1 cellular context compared by ENCODE assay signal in the genomic region with DNA sequence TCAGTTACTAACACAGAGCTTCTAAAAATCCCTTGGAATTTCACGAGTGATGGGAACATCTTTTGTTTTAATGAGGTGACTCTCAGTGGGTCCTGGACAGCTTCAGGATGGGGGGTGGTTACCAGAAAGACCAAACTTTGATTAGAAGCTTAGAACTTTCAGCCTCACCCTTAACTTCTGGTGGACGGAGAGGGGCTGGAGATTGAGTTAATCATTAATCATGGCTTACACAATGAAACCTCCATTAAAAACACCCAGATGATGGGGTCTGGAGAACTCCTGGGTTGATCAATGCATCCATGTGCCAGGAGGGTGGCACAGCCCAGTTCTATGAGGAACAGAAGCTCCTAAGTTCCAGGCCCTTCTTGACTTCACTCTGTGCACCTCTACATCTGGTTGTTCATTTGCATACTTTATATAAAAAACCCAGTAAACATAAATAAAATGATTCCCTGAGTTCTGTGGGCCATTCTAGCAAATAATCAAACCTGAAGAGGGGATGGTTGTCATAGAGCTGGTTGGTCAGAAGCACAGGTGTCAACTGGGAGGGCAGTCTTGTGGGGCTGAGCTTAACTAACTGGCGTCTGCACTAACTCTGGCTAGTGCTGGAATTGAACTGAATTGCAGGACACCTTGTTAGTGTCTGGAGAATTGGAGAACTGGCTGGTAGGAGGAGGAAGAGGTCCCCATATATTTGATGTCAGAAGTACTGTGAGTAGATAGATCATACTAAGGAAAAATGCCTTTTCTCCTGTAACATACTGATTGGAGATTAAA.
TF ChIP-seq lines count a peak whose summit lies in the region.

No MANE protein-coding gene starts in this region.

TF ChIP-seq in SK-N-SH, 30 proteins besides CTCF, POLR2A, EP300 and RAD21 (continued from another document):
- TF ChIP-seq, protein P1, sequence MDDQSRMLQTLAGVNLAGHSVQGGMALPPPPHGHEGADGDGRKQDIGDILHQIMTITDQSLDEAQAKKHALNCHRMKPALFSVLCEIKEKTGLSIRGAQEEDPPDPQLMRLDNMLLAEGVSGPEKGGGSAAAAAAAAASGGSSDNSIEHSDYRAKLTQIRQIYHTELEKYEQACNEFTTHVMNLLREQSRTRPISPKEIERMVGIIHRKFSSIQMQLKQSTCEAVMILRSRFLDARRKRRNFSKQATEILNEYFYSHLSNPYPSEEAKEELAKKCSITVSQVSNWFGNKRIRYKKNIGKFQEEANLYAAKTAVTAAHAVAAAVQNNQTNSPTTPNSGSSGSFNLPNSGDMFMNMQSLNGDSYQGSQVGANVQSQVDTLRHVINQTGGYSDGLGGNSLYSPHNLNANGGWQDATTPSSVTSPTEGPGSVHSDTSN (IDR thresholded peaks at IDR 0.05), result no peak
- no peak for TF ChIP-seq RCOR1 (IDR thresholded peaks at IDR 0.05; ENCODE audit: low read length)
- TF ChIP-seq TEAD4 (IDR thresholded peaks at IDR 0.05; ENCODE audit: borderline replicate concordance, insufficient read depth), result no peak
- TF ChIP-seq, protein P2, sequence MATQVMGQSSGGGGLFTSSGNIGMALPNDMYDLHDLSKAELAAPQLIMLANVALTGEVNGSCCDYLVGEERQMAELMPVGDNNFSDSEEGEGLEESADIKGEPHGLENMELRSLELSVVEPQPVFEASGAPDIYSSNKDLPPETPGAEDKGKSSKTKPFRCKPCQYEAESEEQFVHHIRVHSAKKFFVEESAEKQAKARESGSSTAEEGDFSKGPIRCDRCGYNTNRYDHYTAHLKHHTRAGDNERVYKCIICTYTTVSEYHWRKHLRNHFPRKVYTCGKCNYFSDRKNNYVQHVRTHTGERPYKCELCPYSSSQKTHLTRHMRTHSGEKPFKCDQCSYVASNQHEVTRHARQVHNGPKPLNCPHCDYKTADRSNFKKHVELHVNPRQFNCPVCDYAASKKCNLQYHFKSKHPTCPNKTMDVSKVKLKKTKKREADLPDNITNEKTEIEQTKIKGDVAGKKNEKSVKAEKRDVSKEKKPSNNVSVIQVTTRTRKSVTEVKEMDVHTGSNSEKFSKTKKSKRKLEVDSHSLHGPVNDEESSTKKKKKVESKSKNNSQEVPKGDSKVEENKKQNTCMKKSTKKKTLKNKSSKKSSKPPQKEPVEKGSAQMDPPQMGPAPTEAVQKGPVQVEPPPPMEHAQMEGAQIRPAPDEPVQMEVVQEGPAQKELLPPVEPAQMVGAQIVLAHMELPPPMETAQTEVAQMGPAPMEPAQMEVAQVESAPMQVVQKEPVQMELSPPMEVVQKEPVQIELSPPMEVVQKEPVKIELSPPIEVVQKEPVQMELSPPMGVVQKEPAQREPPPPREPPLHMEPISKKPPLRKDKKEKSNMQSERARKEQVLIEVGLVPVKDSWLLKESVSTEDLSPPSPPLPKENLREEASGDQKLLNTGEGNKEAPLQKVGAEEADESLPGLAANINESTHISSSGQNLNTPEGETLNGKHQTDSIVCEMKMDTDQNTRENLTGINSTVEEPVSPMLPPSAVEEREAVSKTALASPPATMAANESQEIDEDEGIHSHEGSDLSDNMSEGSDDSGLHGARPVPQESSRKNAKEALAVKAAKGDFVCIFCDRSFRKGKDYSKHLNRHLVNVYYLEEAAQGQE (IDR thresholded peaks at IDR 0.05; ENCODE audit: low read depth, low read length), result no peak
- TF ChIP-seq, protein P3, sequence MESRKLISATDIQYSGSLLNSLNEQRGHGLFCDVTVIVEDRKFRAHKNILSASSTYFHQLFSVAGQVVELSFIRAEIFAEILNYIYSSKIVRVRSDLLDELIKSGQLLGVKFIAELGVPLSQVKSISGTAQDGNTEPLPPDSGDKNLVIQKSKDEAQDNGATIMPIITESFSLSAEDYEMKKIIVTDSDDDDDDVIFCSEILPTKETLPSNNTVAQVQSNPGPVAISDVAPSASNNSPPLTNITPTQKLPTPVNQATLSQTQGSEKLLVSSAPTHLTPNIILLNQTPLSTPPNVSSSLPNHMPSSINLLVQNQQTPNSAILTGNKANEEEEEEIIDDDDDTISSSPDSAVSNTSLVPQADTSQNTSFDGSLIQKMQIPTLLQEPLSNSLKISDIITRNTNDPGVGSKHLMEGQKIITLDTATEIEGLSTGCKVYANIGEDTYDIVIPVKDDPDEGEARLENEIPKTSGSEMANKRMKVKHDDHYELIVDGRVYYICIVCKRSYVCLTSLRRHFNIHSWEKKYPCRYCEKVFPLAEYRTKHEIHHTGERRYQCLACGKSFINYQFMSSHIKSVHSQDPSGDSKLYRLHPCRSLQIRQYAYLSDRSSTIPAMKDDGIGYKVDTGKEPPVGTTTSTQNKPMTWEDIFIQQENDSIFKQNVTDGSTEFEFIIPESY (IDR thresholded peaks at IDR 0.05; ENCODE audit: borderline replicate concordance, low read depth), result no peak
- TF ChIP-seq FOSL2 (IDR thresholded peaks at IDR 0.05; ENCODE audit: borderline replicate concordance, low read depth), result no peak
TF ChIP-seq in SK-N-SH: peak in this region for 0.
